14 cellular contexts compared by ENCODE assay signal in genomic region chr1:184191181-184191601, GRCh38.
A peak's percentile ranks its signal among the peaks of the same experiment; 100 is the strongest.
DNase-seq lines count a peak whose midpoint lies in the region; ATAC-seq and TF ChIP-seq lines count a peak whose summit lies in the region.
"Had no signal": no experiment of that assay in that cellular context is flagged by ENCODE, and none has a peak within 500 bp of the region (broad histone marks: within the 10 kb centered on the region; RNA-seq: fewer than 3 reads in every experiment).

No MANE protein-coding gene starts in this region.

- no peak overlapping the region for H3K4me3 Mint-ChIP-seq in neural progenitor cell
- H3K4me3 Mint-ChIP-seq: CD4-positive, alpha-beta T cell had no signal

- no peak overlapping the region for H3K9ac ChIP-seq in neural progenitor cell

- DNase-seq in AG09309 (ENCODE audit: low read depth) (peak; percentile 55), NCI-H69 (lab: John Stamatoyannopoulos, UW) (peak; percentile 17), fibroblast of villous mesenchyme (ENCODE audit: low read depth) (peak; percentile 96), neural progenitor cell (ENCODE audit: low spot score) (peak; percentile 10), activated gamma-delta T cell treated with Interleukin-2 at 50 U/mL for 16 hours (no peak), GOT3 (lab: John Stamatoyannopoulos, UW) (no peak), vagina (ENCODE audit: extremely low spot score in 2 of 2) (no peak)
- DNase-seq: activated CD8-positive, alpha-beta memory T cell treated with anti-CD3 and anti-CD28 coated beads, Interleukin-2, amount 50 U/mL, for 4 hours; CD4-positive, alpha-beta T cell; cortex of kidney; islet precursor cell; stimulated activated CD4-positive, alpha-beta T cell treated with anti-CD3 and anti-CD28 coated beads, Interleukin-12 subunit alpha, Interleukin-12 subunit beta, amount 100 ng/mL, for 4 hours; stimulated activated naive CD8-positive, alpha-beta T cell treated with anti-CD3 and anti-CD28 coated beads, Interleukin-15, Interleukin-2, amounts not matched to agents 100 U/mL and 50 U/mL, for 24 hours had no signal

- no peaks in the 10 kb centered on the region for H3K79me2 ChIP-seq in neural progenitor cell (ENCODE audit: low read depth)

- H3K27me3 Mint-ChIP-seq in neural progenitor cell (ENCODE audit: insufficient read depth, low read depth) = peaks cover 2% of the 10 kb centered on the region

- no peaks in the 10 kb centered on the region for H4K20me1 ChIP-seq in neural progenitor cell (ENCODE audit: low read depth)

- H3F3A ChIP-seq in neural progenitor cell (ENCODE audit: low read depth) = no peaks in the 10 kb centered on the region

- H3K27me3 ChIP-seq in neural progenitor cell (no peaks in the 10 kb centered on the region), vagina (no peaks in the 10 kb centered on the region)

- H3K36me3 Mint-ChIP-seq in neural progenitor cell = no peaks in the 10 kb centered on the region

- H3K4me1 ChIP-seq in neural progenitor cell (peaks cover 8% of the 10 kb centered on the region), vagina (no peaks in the 10 kb centered on the region)

- peaks cover 7% of the 10 kb centered on the region for H3K4me1 Mint-ChIP-seq in neural progenitor cell

- no peak overlapping the region for H3K4me3 ChIP-seq in AG09309 (ENCODE audit: control insufficient read depth, low read depth, low read length)
- no peak overlapping the region for H3K4me3 ChIP-seq in fibroblast of villous mesenchyme (ENCODE audit: low read depth, low read length)
- no peak overlapping the region for H3K4me3 ChIP-seq in neural progenitor cell
- H3K4me3 ChIP-seq in vagina = no peak overlapping the region

- no peak for ATAC-seq in HG03159 (IDR thresholded peaks at IDR 0.05; ENCODE audit: unreplicated experiment)
- ATAC-seq: stimulated activated naive CD8-positive, alpha-beta T cell treated with anti-CD3 and anti-CD28 coated beads, Interleukin-15, Interleukin-2, amounts not matched to agents 100 U/mL and 50 U/mL, for 24 hours had no signal

- no peak for TF ChIP-seq POLR2A in vagina (IDR thresholded peaks at IDR 0.05)

- intact Hi-C loops in vagina (cut with DNase I) = no loop called here

- no peak overlapping the region for H3K27ac Mint-ChIP-seq in neural progenitor cell
- H3K27ac Mint-ChIP-seq: CD4-positive, alpha-beta T cell had no signal

- H2AFZ ChIP-seq in neural progenitor cell (replicated peaks) = peak overlapping the region; percentile 45

- H3K4me2 ChIP-seq in neural progenitor cell = no peak overlapping the region

- no peaks in the 10 kb centered on the region for H3K9me3 ChIP-seq in neural progenitor cell (ENCODE audit: low read depth)
- no peaks in the 10 kb centered on the region for H3K9me3 ChIP-seq in vagina

- H3K27ac ChIP-seq in neural progenitor cell (no peak overlapping the region), vagina (no peak overlapping the region)

- TF ChIP-seq CTCF in AG09309 (IDR thresholded peaks at IDR 0.05; ENCODE audit: control insufficient read depth, insufficient read depth, low read depth, low read length, missing control alignments) (no peak), fibroblast of villous mesenchyme (IDR thresholded peaks at IDR 0.05; ENCODE audit: insufficient read depth, low read depth, low read length) (no peak), neural progenitor cell (IDR thresholded peaks at IDR 0.05) (no peak), vagina (IDR thresholded peaks at IDR 0.05) (no peak)

- no peaks in the 10 kb centered on the region for H3K36me3 ChIP-seq in neural progenitor cell
- H3K36me3 ChIP-seq in vagina = no peaks in the 10 kb centered on the region

- no peaks in the 10 kb centered on the region for H3K9me3 Mint-ChIP-seq in neural progenitor cell
- H3K9me3 Mint-ChIP-seq: CD4-positive, alpha-beta T cell had no signal

Comparison
In these comparisons a context has a peak if more than half of its experiments do, and no peak if none do; other contexts are left out.
1. DNase-seq: peak in AG09309 (single experiment), NCI-H69 (single experiment), fibroblast of villous mesenchyme (single experiment) and neural progenitor cell (single experiment); none in activated gamma-delta T cell treated with Interleukin-2 at 50 U/mL for 16 hours (single experiment), GOT3 (single experiment) and vagina (0 of 2).